21 cellular contexts compared by ENCODE assay signal in genomic region chr19:7720351-7720750, GRCh38. TPM values are rescaled to one million over a fixed set of nuclear protein-coding genes. Genes with fewer than 3 reads are reported as not detected.
"Had no signal": no experiment of that assay in that cellular context is flagged by ENCODE, and none has a peak within 500 bp of the region (broad histone marks: within the 10 kb centered on the region; RNA-seq: fewer than 3 reads in every experiment).

No MANE protein-coding gene starts in this region.

- DNase-seq: colonic mucosa; effector CD4-positive, alpha-beta T cell; foreskin melanocyte; heart left ventricle; hippocampal formation; left colon; left ventricle myocardium superior; mesenchymal stem cell; midbrain; psoas muscle; small intestine; stimulated activated CD4-positive, alpha-beta T cell treated with anti-CD3 and anti-CD28 coated beads, Interleukin-12 subunit alpha, Interleukin-12 subunit beta, amount 100 ng/mL, for 4 hours; stimulated activated naive CD8-positive, alpha-beta T cell treated with anti-CD3 and anti-CD28 coated beads, Interleukin-15, Interleukin-2, amounts not matched to agents 100 U/mL and 50 U/mL, for 24 hours; tibial artery; upper lobe of right lung had no signal

- H3K4me3 Mint-ChIP-seq: nephron had no signal

- H3K27ac Mint-ChIP-seq: nephron had no signal

- ATAC-seq: heart left ventricle; left colon; left ventricle myocardium superior; psoas muscle; stimulated activated naive CD8-positive, alpha-beta T cell treated with anti-CD3 and anti-CD28 coated beads, Interleukin-15, Interleukin-2, amounts not matched to agents 100 U/mL and 50 U/mL, for 24 hours; upper lobe of right lung had no signal

- H3K4me1 Mint-ChIP-seq: nephron had no signal

RNA-seq across cellular contexts. Expression of gene CLEC4G, which starts 11.6 kb away (rescaled TPM):
- total RNA-seq: dermis microvascular lymphatic vessel endothelial cell, kidney epithelial cell, osteoblast had no signal

RNA-seq across cellular contexts. Expression of gene FCER2, which starts 18.4 kb away (rescaled TPM):
- total RNA-seq: dermis microvascular lymphatic vessel endothelial cell, kidney epithelial cell, osteoblast, suprapubic skin had no signal

RNA-seq across cellular contexts. Expression of gene CD209, which starts 27.0 kb away (rescaled TPM):
- total RNA-seq: osteoblast had no signal

RNA-seq across cellular contexts. Expression of gene CLEC4M, which starts 42.7 kb away (rescaled TPM):
- total RNA-seq: cerebellum, colonic mucosa, heart left ventricle, kidney epithelial cell, left colon, left ventricle myocardium superior, osteoblast, psoas muscle, suprapubic skin had no signal
